Comparison of ENCODE assay signal across 32 cellular contexts in genomic region chr1:196860323-196860884, GRCh38. TPM values are rescaled to one million over a fixed set of nuclear protein-coding genes. Genes with fewer than 3 reads are reported as not detected.
"Had no signal": no experiment of that assay in that cellular context is flagged by ENCODE, and none has a peak within 500 bp of the region (broad histone marks: within the 10 kb centered on the region; RNA-seq: fewer than 3 reads in every experiment).

No MANE protein-coding gene starts in this region.

- H3K9me3 ChIP-seq: ovary, right atrium auricular region, right lobe of liver, uterus had no signal

- ATAC-seq: left colon; left lung; natural killer cell; right lobe of liver; stimulated activated memory B cell treated with anti-CD40 and anti-IgM and Interleukin-4, amounts not matched to agents 10 μg/mL and 1 μg/mL and 100 μg/mL, for 72 hours; stimulated activated naive CD8-positive, alpha-beta T cell treated with anti-CD3 and anti-CD28 coated beads, Interleukin-15, amount 100 ng/mL, for 72 hours had no signal

- H3K27me3 ChIP-seq: left lung, ovary, right atrium auricular region, right lobe of liver, tibial nerve, uterus had no signal

- H3K4me3 ChIP-seq: left lung, lung, ovary, right atrium auricular region, right lobe of liver, smooth muscle cell, tibial nerve, uterus had no signal

- H3K36me3 ChIP-seq: left lung, ovary, right atrium auricular region, right lobe of liver, tibial nerve, uterus had no signal

- H3K27me3 Mint-ChIP-seq: stimulated activated memory B cell treated with anti-CD40 and anti-IgM and Interleukin-4, amounts not matched to agents 10 μg/mL and 1 μg/mL and 100 μg/mL, for 72 hours; stimulated activated naive CD8-positive, alpha-beta T cell treated with anti-CD3 and anti-CD28 coated beads, Interleukin-15, amount 100 ng/mL, for 72 hours; type B pancreatic cell had no signal

- H3K4me1 ChIP-seq: left lung, right atrium auricular region, right lobe of liver, tibial nerve, uterus had no signal

- DNase-seq: immature natural killer cell; kidney; left colon; left lung; mesendoderm; naive B cell; natural killer cell; nephron progenitor cell; ovary; right lobe of liver; stimulated activated CD4-positive, alpha-beta T cell treated with anti-CD3 and anti-CD28 coated beads, Interleukin-1b, Interleukin-23, amount 100 ng/mL, for 48 hours; stimulated activated CD4-positive, alpha-beta T cell treated with anti-CD3 and anti-CD28 coated beads, Interleukin-2, amount 100 ng/mL, for 48 hours; stimulated activated CD4-positive, alpha-beta T cell treated with anti-CD3 and anti-CD28 coated beads, Interleukin-4, amount 100 ng/mL, for 4 hours; stimulated activated CD8-positive, alpha-beta memory T cell treated with anti-CD3 and anti-CD28 coated beads, Interleukin-4, amount 100 ng/mL, for 48 hours; stimulated activated naive CD4-positive, alpha-beta T cell treated with Interleukin-2 at 50 U/mL for 16 hours; stimulated activated naive CD8-positive, alpha-beta T cell treated with anti-CD3 and anti-CD28 coated beads, Interleukin-15, amount 100 ng/mL, for 72 hours; substantia nigra; uterus had no signal

- H3K9me3 Mint-ChIP-seq: mesothelial cell of epicardium, nephron progenitor cell, type B pancreatic cell had no signal

- H3K4me2 ChIP-seq: smooth muscle cell had no signal

- H3K4me1 Mint-ChIP-seq: immature natural killer cell; naive B cell; natural killer cell; nephron progenitor cell; stimulated activated memory B cell treated with anti-CD40 and anti-IgM and Interleukin-4, amounts not matched to agents 10 μg/mL and 1 μg/mL and 100 μg/mL, for 72 hours; stimulated activated naive CD8-positive, alpha-beta T cell treated with anti-CD3 and anti-CD28 coated beads, Interleukin-15, amount 100 ng/mL, for 72 hours had no signal

- H3K27ac ChIP-seq: left lung, ovary, right atrium auricular region, right lobe of liver, tibial nerve, uterus had no signal

- H3K36me3 Mint-ChIP-seq: immature natural killer cell; mesothelial cell of epicardium; naive B cell; stimulated activated memory B cell treated with anti-CD40 and anti-IgM and Interleukin-4, amounts not matched to agents 10 μg/mL and 1 μg/mL and 100 μg/mL, for 72 hours; type B pancreatic cell had no signal

- H3K27ac Mint-ChIP-seq: immature natural killer cell; mesothelial cell of epicardium; natural killer cell; nephron progenitor cell; progenitor cell of endocrine pancreas; stimulated activated memory B cell treated with anti-CD40 and anti-IgM and Interleukin-4, amounts not matched to agents 10 μg/mL and 1 μg/mL and 100 μg/mL, for 72 hours had no signal

- H3K4me3 Mint-ChIP-seq: immature natural killer cell; mesothelial cell of epicardium; naive B cell; natural killer cell; nephron progenitor cell; stimulated activated memory B cell treated with anti-CD40 and anti-IgM and Interleukin-4, amounts not matched to agents 10 μg/mL and 1 μg/mL and 100 μg/mL, for 72 hours; stimulated activated naive CD8-positive, alpha-beta T cell treated with anti-CD3 and anti-CD28 coated beads, Interleukin-15, amount 100 ng/mL, for 72 hours; type B pancreatic cell had no signal

RNA-seq across cellular contexts. Expression of gene CFHR4, which starts 27.4 kb away (rescaled TPM):
- total RNA-seq: left colon, left lung, lung, mesothelial cell of epicardium, mononuclear cell, natural killer cell, omental fat pad, ovary, progenitor cell of endocrine pancreas, pulmonary artery endothelial cell, renal cortical epithelial cell, right atrium auricular region, skeletal muscle tissue, smooth muscle cell, ureter had no signal
- polyA plus RNA-seq: immature natural killer cell, lung, ovary, smooth muscle cell had no signal

RNA-seq across cellular contexts. Expression of gene CFHR1, which starts 40.9 kb away (rescaled TPM):
- total RNA-seq: left colon, left lung, mesothelial cell of epicardium, mononuclear cell, natural killer cell, progenitor cell of endocrine pancreas, renal cortical epithelial cell, right atrium auricular region, smooth muscle cell had no signal
- polyA plus RNA-seq: immature natural killer cell, smooth muscle cell had no signal
